In genomic region chr3:172550347-172550943, GRCh38 we compare ENCODE assay signal across 8 cellular contexts. TPM values are rescaled to one million over a fixed set of nuclear protein-coding genes. Genes with fewer than 3 reads are reported as not detected.
DNase-seq lines count a peak whose midpoint lies in the region; ATAC-seq and TF ChIP-seq lines count a peak whose summit lies in the region.

No MANE protein-coding gene starts in this region.

- H3K9me3 Mint-ChIP-seq in activated naive CD8-positive, alpha-beta T cell treated with anti-CD3 and anti-CD28 coated beads, Interleukin-2, amount 50 U/mL, for 24 hours: peaks cover 3% of the 10 kb centered on the region

- H3K27ac Mint-ChIP-seq in activated naive CD8-positive, alpha-beta T cell treated with anti-CD3 and anti-CD28 coated beads, Interleukin-2, amount 50 U/mL, for 24 hours: peak overlapping the region; percentile 80

- TF ChIP-seq CTCF in A673 (conservative IDR thresholded peaks at IDR 0.05; ENCODE audit: low read depth, low read length) (no peak), HEK293 (tag by site-specific recombination; IDR thresholded peaks at IDR 0.05) (no peak), smooth muscle cell (IDR thresholded peaks at IDR 0.05; ENCODE audit: borderline replicate concordance, insufficient read depth, poor library complexity, severe bottlenecking) (no peak), GM10248 (IDR thresholded peaks at IDR 0.05; ENCODE audit: control extremely low read depth, extremely low read depth, low read depth, missing control alignments) (no peak), ovary (IDR thresholded peaks at IDR 0.05) (no peak)

- H3K9ac ChIP-seq in smooth muscle cell (ENCODE audit: low read depth): peak overlapping the region; percentile 54

- H2AFZ ChIP-seq in smooth muscle cell (ENCODE audit: low read depth): no peak overlapping the region

- H3K4me1 Mint-ChIP-seq in activated naive CD8-positive, alpha-beta T cell treated with anti-CD3 and anti-CD28 coated beads, Interleukin-2, amount 50 U/mL, for 24 hours: peaks cover 53% of the 10 kb centered on the region

- H3K4me2 ChIP-seq in smooth muscle cell: peak overlapping the region; percentile 56

- BruUV-seq in A673 (replicated peaks; lab: Mats Ljungman, UMichigan): no TSS peak

- H3K36me3 ChIP-seq in A673 (ENCODE audit: insufficient read depth, low read length, poor library complexity, severe bottlenecking): no peaks in the 10 kb centered on the region
- no peaks in the 10 kb centered on the region for H3K36me3 ChIP-seq in HEK293 (ENCODE audit: control insufficient read depth in 2 of 2, insufficient read depth in 1 of 2, low read length in 2 of 2)
- H3K36me3 ChIP-seq in smooth muscle cell (ENCODE audit: low read depth): no peaks in the 10 kb centered on the region
- H3K36me3 ChIP-seq in ovary: no peaks in the 10 kb centered on the region

- H3K79me2 ChIP-seq in smooth muscle cell (ENCODE audit: low read depth): no peaks in the 10 kb centered on the region

- H3K9me3 ChIP-seq in A673 (ENCODE audit: low read depth, low read length, poor library complexity, severe bottlenecking) (no peaks in the 10 kb centered on the region), HEK293 (ENCODE audit: control insufficient read depth, insufficient read depth, low read depth, low read length) (no peaks in the 10 kb centered on the region), smooth muscle cell (replicated peaks; ENCODE audit: low read depth) (no peaks in the 10 kb centered on the region), ovary (no peaks in the 10 kb centered on the region)

- TF ChIP-seq EP300 in ovary (IDR thresholded peaks at IDR 0.05): no peak

- H3K27me3 Mint-ChIP-seq in activated naive CD8-positive, alpha-beta T cell treated with anti-CD3 and anti-CD28 coated beads, Interleukin-2, amount 50 U/mL, for 24 hours: peaks cover 2% of the 10 kb centered on the region

- ATAC-seq in activated naive CD8-positive, alpha-beta T cell treated with anti-CD3 and anti-CD28 coated beads, Interleukin-2, amount 50 U/mL, for 24 hours: peak; percentile 100

- intact Hi-C loops in A673 (cut with micrococcal nuclease; ENCODE audit: unreplicated experiment): no loop called here
- intact Hi-C loops in ovary (cut with DNase I): no loop called here

- peaks cover 21% of the 10 kb centered on the region for H3F3A ChIP-seq in smooth muscle cell (ENCODE audit: low read depth)

- H3K27me3 ChIP-seq in A673 (replicated peaks; ENCODE audit: insufficient read depth, low read depth, low read length, poor library complexity) (no peaks in the 10 kb centered on the region), smooth muscle cell (ENCODE audit: low read depth) (no peaks in the 10 kb centered on the region), ovary (no peaks in the 10 kb centered on the region)

- POLR2A ChIA-PET in A673 (lab: Charles Lee; ENCODE audit: low non-redundant PET): no interaction called here
- POLR2A ChIA-PET in HEK293 (lab: Yijun Ruan, JAX): no interaction called here
- POLR2A ChIA-PET in GM10248 (lab: Yijun Ruan, JAX): no interaction called here

- H3K4me1 ChIP-seq in A673 (ENCODE audit: insufficient read depth, low read length, poor library complexity, severe bottlenecking) (no peaks in the 10 kb centered on the region), HEK293 (ENCODE audit: control insufficient read depth, insufficient read depth, low read length) (no peaks in the 10 kb centered on the region), smooth muscle cell (ENCODE audit: low read depth) (peaks cover 8% of the 10 kb centered on the region), ovary (ENCODE audit: insufficient read depth) (peaks cover 1% of the 10 kb centered on the region)

- H3K36me3 Mint-ChIP-seq in activated naive CD8-positive, alpha-beta T cell treated with anti-CD3 and anti-CD28 coated beads, Interleukin-2, amount 50 U/mL, for 24 hours (ENCODE audit: low read depth): no peaks in the 10 kb centered on the region

- H3K4me3 Mint-ChIP-seq in activated naive CD8-positive, alpha-beta T cell treated with anti-CD3 and anti-CD28 coated beads, Interleukin-2, amount 50 U/mL, for 24 hours: no peak overlapping the region

- H3K4me3 ChIP-seq in A673 (ENCODE audit: low read depth, low read length, poor library complexity, severe bottlenecking): no peak overlapping the region
- H3K4me3 ChIP-seq in HEK293 (ENCODE audit: low read depth, low read length): no peak overlapping the region
- H3K4me3 ChIP-seq in smooth muscle cell: no peak overlapping the region
- H3K4me3 ChIP-seq in ovary: no peak overlapping the region

- 40% methylated on average over 6 of the region's 6 CpGs for WGBS in smooth muscle cell (ENCODE audit: low lambda C conversion rate)
- WGBS in ovary, 3 donors: 72 to 91% (median 80%) methylated on average over 6 of the region's 6 CpGs

- TF ChIP-seq POLR2A in ovary (IDR thresholded peaks at IDR 0.05): no peak

- CTCF ChIA-PET in A673 (lab: Charles Lee): no interaction called here
- CTCF ChIA-PET in HEK293 (lab: Yijun Ruan, JAX): interaction anchor here (0.6 kb wide), 1 partner anchor 45 kb away, joined by 3 read pairs; no protein-coding TSS in a partner anchor
- CTCF ChIA-PET in GM10248 (lab: Yijun Ruan, JAX): interaction anchor here (0.9 to 2.3 kb wide), 4 partner anchors 11 to 99 kb away, joined by 3 to 5 read pairs (median 3); no protein-coding TSS in a partner anchor

- DNase-seq in A673 (ENCODE audit: low spot score): peak; percentile 21
- peak; percentile 77 for DNase-seq in SIG-M5 treated with dmso at 0.1 percent for 504 hours (lab: John Stamatoyannopoulos, UW; ENCODE audit: unreplicated experiment)
- DNase-seq in activated naive CD8-positive, alpha-beta T cell treated with anti-CD3 and anti-CD28 coated beads, Interleukin-2, amount 50 U/mL, for 24 hours: peak; percentile 74
- DNase-seq in smooth muscle cell (lab: John Stamatoyannopoulos, UW; ENCODE audit: unreplicated experiment): no peak
- no peak for DNase-seq in GM10248 (ENCODE audit: extremely low spot score)
- DNase-seq in ovary: no peak
- no peak for DNase-seq in T-helper 9 cell

- no peaks in the 10 kb centered on the region for H4K20me1 ChIP-seq in smooth muscle cell (ENCODE audit: low read depth)

- H3K27ac ChIP-seq in A673 (ENCODE audit: low read depth, low read length, poor library complexity, severe bottlenecking): no peak overlapping the region
- H3K27ac ChIP-seq in HEK293 (ENCODE audit: extremely low read depth, low read depth, low read length): no peak overlapping the region
- H3K27ac ChIP-seq in smooth muscle cell (ENCODE audit: low read depth): peak overlapping the region; percentile 91
- no peak overlapping the region for H3K27ac ChIP-seq in ovary

TF ChIP-seq in HEK293, 187 proteins besides CTCF, POLR2A, EP300 and RAD21:
- TF ChIP-seq, protein P1, sequence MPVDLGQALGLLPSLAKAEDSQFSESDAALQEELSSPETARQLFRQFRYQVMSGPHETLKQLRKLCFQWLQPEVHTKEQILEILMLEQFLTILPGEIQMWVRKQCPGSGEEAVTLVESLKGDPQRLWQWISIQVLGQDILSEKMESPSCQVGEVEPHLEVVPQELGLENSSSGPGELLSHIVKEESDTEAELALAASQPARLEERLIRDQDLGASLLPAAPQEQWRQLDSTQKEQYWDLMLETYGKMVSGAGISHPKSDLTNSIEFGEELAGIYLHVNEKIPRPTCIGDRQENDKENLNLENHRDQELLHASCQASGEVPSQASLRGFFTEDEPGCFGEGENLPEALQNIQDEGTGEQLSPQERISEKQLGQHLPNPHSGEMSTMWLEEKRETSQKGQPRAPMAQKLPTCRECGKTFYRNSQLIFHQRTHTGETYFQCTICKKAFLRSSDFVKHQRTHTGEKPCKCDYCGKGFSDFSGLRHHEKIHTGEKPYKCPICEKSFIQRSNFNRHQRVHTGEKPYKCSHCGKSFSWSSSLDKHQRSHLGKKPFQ (tag by site-specific recombination; IDR thresholded peaks at IDR 0.05): no peak
- TF ChIP-seq ZNF324 (tag by site-specific recombination; IDR thresholded peaks at IDR 0.05): no peak
- TF ChIP-seq ZFHX2 (tag by site-specific recombination; conservative IDR thresholded peaks at IDR 0.05): peak; percentile 69
- TF ChIP-seq ZNF211 (tag by site-specific recombination; IDR thresholded peaks at IDR 0.05; ENCODE audit: low read depth): no peak
- TF ChIP-seq ZNF10 (tag by site-specific recombination; IDR thresholded peaks at IDR 0.05): no peak
- peak; percentile 48; the same call in 1 of the 2 replicates for TF ChIP-seq EGR2 (tag by site-specific recombination; IDR thresholded peaks at IDR 0.05; ENCODE audit: low read depth)

RNA-seq across cellular contexts. Expression of gene TNFSF10, which starts 27.2 kb away (rescaled TPM):
- total RNA-seq in A673 (2021) (not detected in 2 replicates), smooth muscle cell (18.3 and 37.1 TPM in 2 replicates), ovary (10 to 100 TPM in 6 of 7 donors, 1 to 10 TPM in 1; 9.6 to 51.5 (median 12.7) TPM)
- polyA plus RNA-seq in smooth muscle cell (16.4 and 22.4 TPM in 2 replicates), ovary (10 to 100 TPM; 32.0 to 39.8 TPM)

Comparison
In these comparisons a context has a peak if more than half of its experiments do, and no peak if none do; other contexts are left out.
1. DNase-seq: peak in A673 (single experiment), SIG-M5 treated with dmso at 0.1 percent for 504 hours (single experiment) and activated naive CD8-positive, alpha-beta T cell treated with anti-CD3 and anti-CD28 coated beads, Interleukin-2, amount 50 U/mL, for 24 hours (single experiment); none in smooth muscle cell (single experiment), GM10248 (single experiment), ovary (0 of 5) and T-helper 9 cell (single experiment).